14 cellular contexts compared by ENCODE assay signal in genomic region chr5:40381676-40382363, GRCh38.
DNase-seq lines count a peak whose midpoint lies in the region; ATAC-seq and TF ChIP-seq lines count a peak whose summit lies in the region.
"Had no signal": no experiment of that assay in that cellular context is flagged by ENCODE, and none has a peak within 500 bp of the region (broad histone marks: within the 10 kb centered on the region; RNA-seq: fewer than 3 reads in every experiment).

No MANE protein-coding gene starts in this region.

- H2AFZ ChIP-seq in PC-3 (ENCODE audit: low read length) = no peak overlapping the region; the same call in 1 of the 2 replicates
- no peak overlapping the region for H2AFZ ChIP-seq in smooth muscle cell (ENCODE audit: low read depth)

- no peaks in the 10 kb centered on the region for H3K27me3 Mint-ChIP-seq in activated naive CD4-positive, alpha-beta T cell treated with anti-CD3 and anti-CD28 coated beads, Interleukin-2, amount 50 U/mL, for 24 hours

- WGBS in smooth muscle cell (ENCODE audit: low lambda C conversion rate) = 76% methylated on average over 4 of the region's 4 CpGs

- TF ChIP-seq CTCF in PC-3 (conservative IDR thresholded peaks at IDR 0.05; ENCODE audit: low read depth, low read length) (no peak), colonic mucosa (IDR thresholded peaks at IDR 0.05) (no peak), smooth muscle cell (IDR thresholded peaks at IDR 0.05; ENCODE audit: borderline replicate concordance, insufficient read depth, poor library complexity, severe bottlenecking) (no peak), gastrocnemius medialis (IDR thresholded peaks at IDR 0.05 in 4 of 5, conservative IDR thresholded peaks at IDR 0.05 in 1 of 5) (no peak)

- CTCF ChIA-PET in PC-3 (lab: Charles Lee) = no interaction called here

- peak; percentile 73 for ATAC-seq in PC-3
- no peak for ATAC-seq in gastrocnemius medialis
- ATAC-seq: gastroesophageal sphincter had no signal

- POLR2A ChIA-PET in PC-3 (lab: Charles Lee; ENCODE audit: unreplicated experiment) = interaction anchor here (1.0 kb wide), 1 partner anchor 298 kb away, joined by 4 read pairs; the partner anchor contains the start of gene PTGER4

- H3K79me2 ChIP-seq in PC-3 (ENCODE audit: low read length) (no peaks in the 10 kb centered on the region), smooth muscle cell (ENCODE audit: low read depth) (no peaks in the 10 kb centered on the region)

- intact Hi-C loops in PC-3 (cut with micrococcal nuclease) = loop anchor here (1.0 to 10.0 kb wide), 3 partner anchors 49 to 170 kb away; no protein-coding TSS in a partner anchor
- intact Hi-C loops in colonic mucosa (cut with DNase I) = no loop called here
- intact Hi-C loops in gastrocnemius medialis (cut with DNase I; ENCODE audit: low total_unique reads) = no loop called here

- H3K9ac ChIP-seq in PC-3 (ENCODE audit: low read length) (peak overlapping the region; percentile 49), colonic mucosa (ENCODE audit: low read depth in 2 of 2, low read length in 2 of 2) (no peak overlapping the region), smooth muscle cell (ENCODE audit: low read depth) (no peak overlapping the region)

- DNase-seq in activated naive CD4-positive, alpha-beta T cell (lab: John Stamatoyannopoulos, UW) = no peak
- DNase-seq in PC-3 = peak; percentile 96
- no peak for DNase-seq in colonic mucosa
- no peak for DNase-seq in smooth muscle cell (lab: John Stamatoyannopoulos, UW; ENCODE audit: unreplicated experiment)
- no peak for DNase-seq in gastrocnemius medialis
- DNase-seq in NCI-H82 treated with DMSO at 0.1 percent for 48 hours (lab: John Stamatoyannopoulos, UW; ENCODE audit: unreplicated experiment) = no peak
- no peak for DNase-seq in activated gamma-delta T cell (lab: John Stamatoyannopoulos, UW)
- DNase-seq: DMS 273 treated with DMSO at 0.1 percent for 48 hours; effector CD8-positive, alpha-beta T cell; NCI-H146; NCI-H526 treated with DMSO at 0.1 percent for 48 hours; SHP77 treated with DMSO at 0.1 percent for 48 hours had no signal

- H3K4me1 Mint-ChIP-seq in activated naive CD4-positive, alpha-beta T cell treated with anti-CD3 and anti-CD28 coated beads, Interleukin-2, amount 50 U/mL, for 24 hours = peaks cover 80% of the 10 kb centered on the region

- in situ Hi-C loops in gastrocnemius medialis (cut with MboI; ENCODE audit: low sequenced_read_pairs in 4 of 4) = loop anchor here in 1 of 4 donors (25.0 kb wide), 1 partner anchor 305 kb away; the partner anchor contains the start of gene PTGER4

- H3K36me3 ChIP-seq in PC-3 (ENCODE audit: low read depth, low read length) (no peaks in the 10 kb centered on the region), colonic mucosa (no peaks in the 10 kb centered on the region), smooth muscle cell (ENCODE audit: low read depth) (no peaks in the 10 kb centered on the region), gastrocnemius medialis (no peaks in the 10 kb centered on the region)
- H3K36me3 ChIP-seq: gastroesophageal sphincter had no signal

- TF ChIP-seq POLR2A in gastrocnemius medialis (IDR thresholded peaks at IDR 0.05) = no peak

- H3K9me2 ChIP-seq in PC-3 (replicated peaks; ENCODE audit: low read length) = no peaks in the 10 kb centered on the region

- H3F3A ChIP-seq in PC-3 (ENCODE audit: low read length, unreplicated experiment) = peaks cover 17% of the 10 kb centered on the region
- H3F3A ChIP-seq in smooth muscle cell (ENCODE audit: low read depth) = no peaks in the 10 kb centered on the region

- TSS peak; percentile 17 for BruUV-seq in PC-3 (replicated peaks; lab: Mats Ljungman, UMichigan)

- peaks cover 5% of the 10 kb centered on the region for H3K36me3 Mint-ChIP-seq in activated naive CD4-positive, alpha-beta T cell treated with anti-CD3 and anti-CD28 coated beads, Interleukin-2, amount 50 U/mL, for 24 hours

- 0 out of 2 replicates have a peak, but pooled peaks cover 3% of the 10 kb centered on the region for H3K9me3 ChIP-seq in PC-3 (ENCODE audit: low read length)
- no peaks in the 10 kb centered on the region for H3K9me3 ChIP-seq in colonic mucosa
- no peaks in the 10 kb centered on the region for H3K9me3 ChIP-seq in smooth muscle cell (replicated peaks; ENCODE audit: low read depth)
- no peaks in the 10 kb centered on the region for H3K9me3 ChIP-seq in gastrocnemius medialis
- H3K9me3 ChIP-seq: gastroesophageal sphincter had no signal

- H3K9me3 Mint-ChIP-seq in activated naive CD4-positive, alpha-beta T cell treated with anti-CD3 and anti-CD28 coated beads, Interleukin-2, amount 50 U/mL, for 24 hours = no peaks in the 10 kb centered on the region

- H3K4me3 ChIP-seq in PC-3 (ENCODE audit: low read length) (0 out of 2 replicates have a peak overlapping the region, but pooled peaks have one; percentile 3), colonic mucosa (no peak overlapping the region), smooth muscle cell (no peak overlapping the region), gastrocnemius medialis (no peak overlapping the region)
- H3K4me3 ChIP-seq: gastroesophageal sphincter had no signal

- no peaks in the 10 kb centered on the region for H3K27me3 ChIP-seq in PC-3 (ENCODE audit: low read length)
- H3K27me3 ChIP-seq in colonic mucosa = no peaks in the 10 kb centered on the region
- H3K27me3 ChIP-seq in smooth muscle cell (ENCODE audit: low read depth) = no peaks in the 10 kb centered on the region
- no peaks in the 10 kb centered on the region for H3K27me3 ChIP-seq in gastrocnemius medialis
- H3K27me3 ChIP-seq: gastroesophageal sphincter had no signal

- peak overlapping the region; percentile 68 for H3K4me3 Mint-ChIP-seq in activated naive CD4-positive, alpha-beta T cell treated with anti-CD3 and anti-CD28 coated beads, Interleukin-2, amount 50 U/mL, for 24 hours

- H3K4me2 ChIP-seq in PC-3 (ENCODE audit: low read length) (peak overlapping the region; percentile 60), smooth muscle cell (no peak overlapping the region)

- H3K27ac ChIP-seq in PC-3 (ENCODE audit: low read length) = peak overlapping the region; percentile 89
- H3K27ac ChIP-seq in colonic mucosa = peak overlapping the region; percentile 43
- H3K27ac ChIP-seq in smooth muscle cell (ENCODE audit: low read depth) = peak overlapping the region; percentile 70
- H3K27ac ChIP-seq in gastrocnemius medialis = no peak overlapping the region
- H3K27ac ChIP-seq: gastroesophageal sphincter had no signal

- H3K27ac Mint-ChIP-seq in activated naive CD4-positive, alpha-beta T cell treated with anti-CD3 and anti-CD28 coated beads, Interleukin-2, amount 50 U/mL, for 24 hours = peak overlapping the region; percentile 95

- peaks cover 60% of the 10 kb centered on the region for H3K4me1 ChIP-seq in PC-3 (ENCODE audit: insufficient read depth, low read length)
- no peaks in the 10 kb centered on the region for H3K4me1 ChIP-seq in colonic mucosa
- peaks cover 4% of the 10 kb centered on the region for H3K4me1 ChIP-seq in smooth muscle cell (ENCODE audit: low read depth)
- H3K4me1 ChIP-seq in gastrocnemius medialis = no peaks in the 10 kb centered on the region

- H4K20me1 ChIP-seq in PC-3 (ENCODE audit: low read length) (no peaks in the 10 kb centered on the region), smooth muscle cell (ENCODE audit: low read depth) (no peaks in the 10 kb centered on the region)

Comparison
In these comparisons a context has a peak if more than half of its experiments do, and no peak if none do; other contexts are left out.
1. H3K27ac ChIP-seq: peak in PC-3 (single experiment), colonic mucosa (single experiment) and smooth muscle cell (single experiment); none in gastrocnemius medialis (0 of 4).